ENCODE assay signal across 9 cellular contexts in genomic region chr13:99970761-99971575, GRCh38. TPM values are rescaled to one million over a fixed set of nuclear protein-coding genes. Genes with fewer than 3 reads are reported as not detected.
DNase-seq lines count a peak whose midpoint lies in the region; ATAC-seq and TF ChIP-seq lines count a peak whose summit lies in the region.
"Had no signal": no experiment of that assay in that cellular context is flagged by ENCODE, and none has a peak within 500 bp of the region (broad histone marks: within the 10 kb centered on the region; RNA-seq: fewer than 3 reads in every experiment).

No MANE protein-coding gene starts in this region.

- no peak overlapping the region for H3K4me3 Mint-ChIP-seq in activated CD8-positive, alpha-beta memory T cell treated with anti-CD3 and anti-CD28 coated beads, Interleukin-2, amount 10 ng/mL, durations not matched to agents 7 days and 5 days

- peaks cover 10% of the 10 kb centered on the region for H3K36me3 Mint-ChIP-seq in activated CD8-positive, alpha-beta memory T cell treated with anti-CD3 and anti-CD28 coated beads, Interleukin-2, amount 10 ng/mL, durations not matched to agents 7 days and 5 days

- H3K4me1 ChIP-seq in iPS DF 6.9 (ENCODE audit: control insufficient read depth, insufficient read depth, low read length) (peaks cover 15% of the 10 kb centered on the region), thoracic aorta (ENCODE audit: control insufficient read depth in 1 of 2, low read depth in 2 of 2) (peaks cover 19 to 35% of the 10 kb centered on the region in 2 donors)

- H3K9me3 Mint-ChIP-seq in activated CD8-positive, alpha-beta memory T cell treated with anti-CD3 and anti-CD28 coated beads, Interleukin-2, amount 10 ng/mL, durations not matched to agents 7 days and 5 days (ENCODE audit: low read depth), result no peaks in the 10 kb centered on the region

- H3K4me1 Mint-ChIP-seq in activated CD8-positive, alpha-beta memory T cell treated with anti-CD3 and anti-CD28 coated beads, Interleukin-2, amount 10 ng/mL, durations not matched to agents 7 days and 5 days, result peaks cover 16% of the 10 kb centered on the region

- no peak for TF ChIP-seq CTCF in thoracic aorta (IDR thresholded peaks at IDR 0.05)

- peaks cover 79% of the 10 kb centered on the region for H3K27me3 Mint-ChIP-seq in activated CD8-positive, alpha-beta memory T cell treated with anti-CD3 and anti-CD28 coated beads, Interleukin-2, amount 10 ng/mL, durations not matched to agents 7 days and 5 days

- H3K9me3 ChIP-seq in iPS DF 6.9 (ENCODE audit: control insufficient read depth, insufficient read depth, low read length) (no peaks in the 10 kb centered on the region), thoracic aorta (no peaks in the 10 kb centered on the region)

- WGBS in iPS DF 6.9 (ENCODE audit: insufficient coverage, insufficient read length), result no CpG with 5 or more reads among the region's 100 CpGs

- DNase-seq in activated CD8-positive, alpha-beta memory T cell treated with anti-CD3 and anti-CD28 coated beads for 24 hours, result peak; percentile 58
- no peak for DNase-seq in activated CD8-positive, alpha-beta memory T cell treated with anti-CD3 and anti-CD28 coated beads, Interleukin-2, amount 10 ng/mL, durations not matched to agents 7 days and 5 days
- DNase-seq in SK-MEL-5 (ENCODE audit: low read depth, low spot score), result peak; percentile 32
- no peak for DNase-seq in iPS DF 6.9 (ENCODE audit: low read depth, low spot score)
- DNase-seq in thoracic aorta (ENCODE audit: low spot score), result no peak
- no peak for DNase-seq in T-helper 9 cell
- DNase-seq in SHP77 treated with DMSO at 0.1 percent for 48 hours (lab: John Stamatoyannopoulos, UW), result no peak

- no peak for ATAC-seq in activated CD8-positive, alpha-beta memory T cell treated with anti-CD3 and anti-CD28 coated beads, Interleukin-2, amount 10 ng/mL, durations not matched to agents 7 days and 5 days
- ATAC-seq in thoracic aorta (ENCODE audit: insufficient number of reproducible peaks, low FRiP score, low read depth) (no peak), HG03135 (IDR thresholded peaks at IDR 0.05; ENCODE audit: unreplicated experiment) (no peak)

- in situ Hi-C loops in SK-MEL-5 (cut with HindIII; ENCODE audit: low pct_unique_long_range_greater_than_20kb, low sequenced_read_pairs), result no loop called here

- CTCF ChIA-PET in activated CD8-positive, alpha-beta memory T cell treated with anti-CD3 and anti-CD28 coated beads, Interleukin-2, amount 10 ng/mL, durations not matched to agents 7 days and 5 days (lab: Charles Lee), result interaction anchor here (1.4 to 2.1 kb wide), 2 partner anchors 29 to 315 kb away, joined by 3 to 10 read pairs; no protein-coding TSS in a partner anchor

- no peak overlapping the region for H3K27ac Mint-ChIP-seq in activated CD8-positive, alpha-beta memory T cell treated with anti-CD3 and anti-CD28 coated beads, Interleukin-2, amount 10 ng/mL, durations not matched to agents 7 days and 5 days

- H3K27ac ChIP-seq in iPS DF 6.9 (ENCODE audit: low read length) (no peak overlapping the region), thoracic aorta (no peak overlapping the region)

- peak overlapping the region; percentile 92 for H3K4me3 ChIP-seq in iPS DF 6.9 (ENCODE audit: low read length)
- peak overlapping the region; percentile 56 for H3K4me3 ChIP-seq in thoracic aorta

- no peaks in the 10 kb centered on the region; the same call in 1 of the 2 replicates for H3K27me3 ChIP-seq in iPS DF 6.9 (ENCODE audit: control insufficient read depth, insufficient read depth, low read length)
- H3K27me3 ChIP-seq in thoracic aorta (replicated peaks; ENCODE audit: insufficient read depth), result peaks cover 47% of the 10 kb centered on the region

- H3K36me3 ChIP-seq in iPS DF 6.9 (ENCODE audit: control insufficient read depth, insufficient read depth, low read length) (peaks cover 7% of the 10 kb centered on the region), thoracic aorta (no peaks in the 10 kb centered on the region)

RNA-seq across cellular contexts. Expression of gene ZIC5, which starts 0.6 kb away (rescaled TPM):
- not detected for total RNA-seq in activated CD8-positive, alpha-beta memory T cell treated with anti-CD3 and anti-CD28 coated beads, Interleukin-2, amount 10 ng/mL, durations not matched to agents 7 days and 5 days
- 2.7 and 2.8 TPM in 2 replicates for total RNA-seq in SK-MEL-5 (2014; rRNA removed; shearing (Covaris generic))
- 3.3 and 4.9 TPM in 2 replicates for polyA plus RNA-seq in SK-MEL-5 (2015; cell fraction: cytosol; rRNA removed)
- polyA plus RNA-seq in SK-MEL-5 (2015; cell fraction: nucleus; rRNA removed), result 7.2 and 12.3 TPM in 2 replicates
- total RNA-seq in thoracic aorta, result not detected
- total RNA-seq: glomerular endothelial cell had no signal

RNA-seq across cellular contexts. Expression of gene ZIC2, which starts 10.6 kb away (rescaled TPM):
- total RNA-seq in activated CD8-positive, alpha-beta memory T cell treated with anti-CD3 and anti-CD28 coated beads, Interleukin-2, amount 10 ng/mL, durations not matched to agents 7 days and 5 days, result 1 to 10 TPM in 1 of 2 experiments, under 1 TPM in 1; 0.26 to 1.6 TPM
- total RNA-seq in SK-MEL-5 (2014; rRNA removed; shearing (Covaris generic)), result 1.6 and 2.2 TPM in 2 replicates
- polyA plus RNA-seq in SK-MEL-5 (2015; cell fraction: cytosol; rRNA removed), result 15.3 and 19.5 TPM in 2 replicates
- polyA plus RNA-seq in SK-MEL-5 (2015; cell fraction: nucleus; rRNA removed), result 13.9 and 14.1 TPM in 2 replicates
- not detected for total RNA-seq in thoracic aorta
- total RNA-seq: glomerular endothelial cell had no signal

Comparison
In these comparisons a context has a peak if more than half of its experiments do, and no peak if none do; other contexts are left out.
1. DNase-seq: peak in activated CD8-positive, alpha-beta memory T cell treated with anti-CD3 and anti-CD28 coated beads for 24 hours (single experiment) and SK-MEL-5 (single experiment); none in activated CD8-positive, alpha-beta memory T cell treated with anti-CD3 and anti-CD28 coated beads, Interleukin-2, amount 10 ng/mL, durations not matched to agents 7 days and 5 days (single experiment), iPS DF 6.9 (single experiment), thoracic aorta (single experiment), T-helper 9 cell (single experiment) and SHP77 treated with DMSO at 0.1 percent for 48 hours (single experiment).